ENCODE assay signal across 9 cellular contexts in genomic region chr16:53457670-53458069, GRCh38. TPM values are rescaled to one million over a fixed set of nuclear protein-coding genes. Genes with fewer than 3 reads are reported as not detected.
A peak's percentile ranks its signal among the peaks of the same experiment; 100 is the strongest.
DNase-seq lines count a peak whose midpoint lies in the region; ATAC-seq and TF ChIP-seq lines count a peak whose summit lies in the region.
"Had no signal": no experiment of that assay in that cellular context is flagged by ENCODE, and none has a peak within 500 bp of the region (broad histone marks: within the 10 kb centered on the region; RNA-seq: fewer than 3 reads in every experiment).

No MANE protein-coding gene starts in this region.

- no peaks in the 10 kb centered on the region for H3K79me2 ChIP-seq in PC-3 (ENCODE audit: low read length)

- peak overlapping the region; percentile 93 for H3K27ac Mint-ChIP-seq in activated naive CD4-positive, alpha-beta T cell treated with anti-CD3 and anti-CD28 coated beads, Interleukin-2, amount 50 U/mL, for 24 hours

- TF ChIP-seq CTCF in GM13977 (IDR thresholded peaks at IDR 0.05; ENCODE audit: extremely low read depth, insufficient read depth, missing control alignments), result no peak
- no peak for TF ChIP-seq CTCF in PC-3 (conservative IDR thresholded peaks at IDR 0.05; ENCODE audit: low read depth, low read length)
- TF ChIP-seq CTCF in WERI-Rb-1 (IDR thresholded peaks at IDR 0.05; ENCODE audit: low read depth, low read length), result no peak

- no peaks in the 10 kb centered on the region for H3K27me3 ChIP-seq in PC-3 (ENCODE audit: low read length)
- no peaks in the 10 kb centered on the region for H3K27me3 ChIP-seq in WERI-Rb-1 (ENCODE audit: insufficient read depth, low read depth, severe bottlenecking)
- H3K27me3 ChIP-seq: thyroid gland had no signal

- H3K4me1 ChIP-seq in PC-3 (ENCODE audit: insufficient read depth, low read length), result no peaks in the 10 kb centered on the region
- H3K4me1 ChIP-seq: thyroid gland had no signal

- in situ Hi-C loops in GM13977 (cut with MboI; ENCODE audit: low pct_unique_long_range_greater_than_20kb, low sequenced_read_pairs, unreplicated experiment), result no loop called here

- H3K4me2 ChIP-seq in PC-3 (ENCODE audit: low read length), result no peak overlapping the region

- ATAC-seq in HG02588 (IDR thresholded peaks at IDR 0.05; ENCODE audit: unreplicated experiment) (peak; percentile 100), PC-3 (peak; percentile 53)

- H3K9ac ChIP-seq in PC-3 (ENCODE audit: low read length), result no peak overlapping the region

- POLR2A ChIA-PET in PC-3 (lab: Charles Lee; ENCODE audit: unreplicated experiment), result no interaction called here

- intact Hi-C loops in PC-3 (cut with micrococcal nuclease), result no loop called here

- DNase-seq in GM13977 (ENCODE audit: low spot score), result peak; percentile 62
- no peak for DNase-seq in PC-3
- peak; percentile 27 to 41 for DNase-seq in stimulated activated CD8-positive, alpha-beta memory T cell treated with anti-CD3 and anti-CD28 coated beads, Interleukin-2, amount 100 ng/mL, for 48 hours (ENCODE audit: low read depth in 2 of 2)
- no peak for DNase-seq in WERI-Rb-1
- no peak for DNase-seq in iPS-NIHi11 (ENCODE audit: low spot score)
- DNase-seq in NCI-H1694 (lab: John Stamatoyannopoulos, UW), result no peak

- H3F3A ChIP-seq in PC-3 (ENCODE audit: low read length, unreplicated experiment), result no peaks in the 10 kb centered on the region

- H2AFZ ChIP-seq in PC-3 (ENCODE audit: low read length), result no peak overlapping the region

- peaks cover 43% of the 10 kb centered on the region for H3K36me3 Mint-ChIP-seq in activated naive CD4-positive, alpha-beta T cell treated with anti-CD3 and anti-CD28 coated beads, Interleukin-2, amount 50 U/mL, for 24 hours

- H3K4me3 Mint-ChIP-seq in activated naive CD4-positive, alpha-beta T cell treated with anti-CD3 and anti-CD28 coated beads, Interleukin-2, amount 50 U/mL, for 24 hours, result peak overlapping the region; percentile 77

- H3K4me3 ChIP-seq in PC-3 (ENCODE audit: low read length) (no peak overlapping the region), WERI-Rb-1 (ENCODE audit: low read depth, low read length) (no peak overlapping the region)
- H3K4me3 ChIP-seq: thyroid gland had no signal

- no peaks in the 10 kb centered on the region for H3K9me3 ChIP-seq in PC-3 (ENCODE audit: low read length)
- no peaks in the 10 kb centered on the region for H3K9me3 ChIP-seq in WERI-Rb-1 (ENCODE audit: severe bottlenecking)
- H3K9me3 ChIP-seq: thyroid gland had no signal

- no TSS peak for BruUV-seq in PC-3 (replicated peaks; lab: Mats Ljungman, UMichigan)

- no peaks in the 10 kb centered on the region for H3K9me3 Mint-ChIP-seq in activated naive CD4-positive, alpha-beta T cell treated with anti-CD3 and anti-CD28 coated beads, Interleukin-2, amount 50 U/mL, for 24 hours

- peaks cover 93% of the 10 kb centered on the region for H3K4me1 Mint-ChIP-seq in activated naive CD4-positive, alpha-beta T cell treated with anti-CD3 and anti-CD28 coated beads, Interleukin-2, amount 50 U/mL, for 24 hours

- H3K27ac ChIP-seq in PC-3 (ENCODE audit: low read length), result no peak overlapping the region
- H3K27ac ChIP-seq in WERI-Rb-1, result no peak overlapping the region
- H3K27ac ChIP-seq: thyroid gland had no signal

- H3K9me2 ChIP-seq in PC-3 (replicated peaks; ENCODE audit: low read length), result no peaks in the 10 kb centered on the region

- H3K36me3 ChIP-seq in PC-3 (ENCODE audit: low read depth, low read length) (no peaks in the 10 kb centered on the region; the same call in none of the 2 replicates), WERI-Rb-1 (peaks cover 47% of the 10 kb centered on the region)

- H4K20me1 ChIP-seq in PC-3 (ENCODE audit: low read length), result no peaks in the 10 kb centered on the region

- CTCF ChIA-PET in PC-3 (lab: Charles Lee), result no interaction called here

- H3K27me3 Mint-ChIP-seq in activated naive CD4-positive, alpha-beta T cell treated with anti-CD3 and anti-CD28 coated beads, Interleukin-2, amount 50 U/mL, for 24 hours, result no peaks in the 10 kb centered on the region

RNA-seq across cellular contexts. Expression of gene RBL2, which starts 23.4 kb away (rescaled TPM):
- total RNA-seq in PC-3 (2014; rRNA removed), result 13.8 and 14.2 TPM in 2 replicates

RNA-seq across cellular contexts. Expression of gene AKTIP, which starts 45.3 kb away (rescaled TPM):
- total RNA-seq in PC-3 (2014; rRNA removed), result 13.2 and 32.5 TPM in 2 replicates

Comparison
In these comparisons a context has a peak if more than half of its experiments do, and no peak if none do; other contexts are left out.
1. DNase-seq: peak in GM13977 (single experiment) and stimulated activated CD8-positive, alpha-beta memory T cell treated with anti-CD3 and anti-CD28 coated beads, Interleukin-2, amount 100 ng/mL, for 48 hours (2 of 2); none in PC-3 (single experiment), WERI-Rb-1 (single experiment), iPS-NIHi11 (single experiment) and NCI-H1694 (single experiment).